35 cellular contexts compared by ENCODE assay signal in the genomic region with DNA sequence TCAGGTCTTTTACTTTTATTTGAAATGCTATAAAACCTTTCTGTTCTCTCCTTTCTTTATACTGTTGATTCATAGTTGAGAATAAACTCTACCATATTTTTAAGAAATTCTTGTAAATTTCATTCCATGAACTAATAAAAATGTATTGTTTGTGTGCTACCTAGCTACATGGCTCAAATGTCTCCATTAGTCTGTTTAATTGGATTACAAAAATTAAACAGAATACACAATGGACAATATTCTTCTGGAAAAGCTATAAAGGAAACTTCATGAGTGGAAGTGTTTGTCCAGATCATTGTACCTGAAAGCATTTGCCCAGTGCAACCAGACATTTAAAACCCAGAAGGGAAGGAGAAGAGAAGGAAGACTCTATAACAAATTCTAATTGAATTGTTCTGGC. TPM values are rescaled to one million over a fixed set of nuclear protein-coding genes. Genes with fewer than 3 reads are reported as not detected.
"Had no signal": no experiment of that assay in that cellular context is flagged by ENCODE, and none has a peak within 500 bp of the region (broad histone marks: within the 10 kb centered on the region; RNA-seq: fewer than 3 reads in every experiment).

No MANE protein-coding gene starts in this region.

- H3K27me3 ChIP-seq: adrenal gland, ascending aorta, body of pancreas, brain microvascular endothelial cell, breast epithelium, cardiac muscle cell had no signal

- H3K4me1 ChIP-seq: adrenal gland, ascending aorta, body of pancreas, breast epithelium had no signal

- ATAC-seq: activated naive CD4-positive, alpha-beta T cell treated with anti-CD3 and anti-CD28 coated beads, Interleukin-2, amount 50 U/mL, for 72 hours; activated naive CD8-positive, alpha-beta T cell treated with anti-CD3 and anti-CD28 coated beads, Interleukin-2, amount 50 U/mL, for 24 hours; activated T-cell treated with anti-CD3 and anti-CD28 coated beads, Interleukin-2, amount 50 U/mL, for 4 hours; activated T-cell treated with anti-CD3 and anti-CD28 coated beads, Interleukin-2, amount 50 U/mL, for 72 hours; activated T-helper 17 cell treated with anti-CD3 and anti-CD28 coated beads, Interleukin-2, amount 50 U/mL, for 72 hours; body of pancreas had no signal

- H3K4me3 ChIP-seq: adrenal gland, ascending aorta, body of pancreas, breast epithelium, cardiac muscle cell had no signal

- H3K9me3 ChIP-seq: adrenal gland, ascending aorta, body of pancreas, breast epithelium had no signal

- DNase-seq: activated effector memory CD4-positive, alpha-beta T cell treated with anti-CD3 and anti-CD28 coated beads, Interleukin-2, amount 50 U/mL, for 16 hours; activated effector memory CD4-positive, alpha-beta T cell treated with Interleukin-2 at 50 U/mL for 16 hours; activated gamma-delta T cell; activated gamma-delta T cell treated with Interleukin-2 at 50 U/mL for 16 hours; activated naive CD4-positive, alpha-beta T cell; activated naive CD4-positive, alpha-beta T cell treated with anti-CD3 and anti-CD28 coated beads for 36 hours; activated naive CD4-positive, alpha-beta T cell treated with anti-CD3 and anti-CD28 coated beads, Interleukin-2, amount 10 ng/mL, durations not matched to agents 7 days and 5 days; activated naive CD4-positive, alpha-beta T cell treated with anti-CD3 and anti-CD28 coated beads, Interleukin-2, amount 50 U/mL, for 16 hours; activated naive CD4-positive, alpha-beta T cell treated with Interleukin-2 at 50 U/mL for 16 hours; activated naive CD8-positive, alpha-beta T cell treated with anti-CD3 and anti-CD28 coated beads for 36 hours; activated naive CD8-positive, alpha-beta T cell treated with anti-CD3 and anti-CD28 coated beads, Interleukin-2, amount 10 ng/mL, durations not matched to agents 7 days and 5 days; activated naive CD8-positive, alpha-beta T cell treated with anti-CD3 and anti-CD28 coated beads, Interleukin-2, amount 50 U/mL, for 24 hours; activated T-cell treated with anti-CD3 and anti-CD28 coated beads, Interleukin-2, amount 50 U/mL, for 24 hours; activated T-cell treated with anti-CD3 and anti-CD28 coated beads, Interleukin-2, amount 50 U/mL, for 4 hours; activated T-cell treated with anti-CD3 and anti-CD28 coated beads, Interleukin-2, amount 50 U/mL, for 48 hours; activated T-cell treated with anti-CD3 and anti-CD28 coated beads, Interleukin-2, amount 50 U/mL, for 72 hours; adrenal gland; amniotic stem cell; amygdala; anterior cingulate cortex; aorta; body of pancreas; brain microvascular endothelial cell; caudate nucleus; central memory CD4-positive, alpha-beta T cell; cerebellar nuclear complex had no signal

- H3K27ac ChIP-seq: adrenal gland, ascending aorta, body of pancreas, brain microvascular endothelial cell, breast epithelium, cardiac muscle cell had no signal

- FAIRE-seq: astrocyte, bronchial epithelial cell had no signal

- H3K36me3 ChIP-seq: adrenal gland, ascending aorta, brain microvascular endothelial cell, breast epithelium, cardiac muscle cell had no signal

RNA-seq across cellular contexts. Expression of a gene that starts 20.1 kb away (rescaled TPM):
- total RNA-seq: activated naive CD4-positive, alpha-beta T cell treated with anti-CD3 and anti-CD28 coated beads for 36 hours; activated naive CD4-positive, alpha-beta T cell treated with anti-CD3 and anti-CD28 coated beads, Interleukin-2, amount 50 U/mL, for 72 hours; activated naive CD8-positive, alpha-beta T cell treated with anti-CD3 and anti-CD28 coated beads for 36 hours; activated naive CD8-positive, alpha-beta T cell treated with anti-CD3 and anti-CD28 coated beads, Interleukin-2, amount 10 ng/mL, durations not matched to agents 7 days and 5 days; activated T-cell treated with anti-CD3 and anti-CD28 coated beads, Interleukin-2, amount 50 U/mL, for 4 hours; activated T-cell treated with anti-CD3 and anti-CD28 coated beads, Interleukin-2, amount 50 U/mL, for 72 hours; activated T-helper 1 cell treated with anti-CD3 and anti-CD28 coated beads, Interleukin-12 subunit alpha, Interleukin-12 subunit beta, Interleukin-2, Interleukin-4 antibody, amounts not matched to agents 30 ng/mL and 10 ng/mL and 1 ng/mL, durations not matched to agents 14 hours and 24 hours and 36 hours; activated T-helper 17 cell treated with anti-CD3 and anti-CD28 coated beads, Interleukin-2, amount 50 U/mL, for 72 hours; activated T-helper 2 cell treated with anti-CD3 and anti-CD28 coated beads, Interferon-gamma antibody, Interleukin-2, Interleukin-4, amounts not matched to agents 10 μg/mL and 5 μg/mL and 100 μg/mL, durations not matched to agents 14 hours and 24 hours and 36 hours had no signal
